ENCODE assay signal across 14 cellular contexts in genomic region chr6:54847799-54848597, GRCh38. TPM values are rescaled to one million over a fixed set of nuclear protein-coding genes. Genes with fewer than 3 reads are reported as not detected.
DNase-seq lines count a peak whose midpoint lies in the region; ATAC-seq and TF ChIP-seq lines count a peak whose summit lies in the region.
"Had no signal": no experiment of that assay in that cellular context is flagged by ENCODE, and none has a peak within 500 bp of the region (broad histone marks: within the 10 kb centered on the region; RNA-seq: fewer than 3 reads in every experiment).

No MANE protein-coding gene starts in this region.

- peaks cover 8% of the 10 kb centered on the region; the same call in 2 of the 3 replicates for H3K36me3 Mint-ChIP-seq in GM23338 (ENCODE audit: low read depth)
- H3K36me3 Mint-ChIP-seq in natural killer cell, result no peaks in the 10 kb centered on the region

- H3K27me3 Mint-ChIP-seq in GM23338 (ENCODE audit: insufficient read depth, low read depth, poor library complexity), result peaks cover 12% of the 10 kb centered on the region
- peaks cover 31 to 37% of the 10 kb centered on the region in 2 donors for H3K27me3 Mint-ChIP-seq in natural killer cell (ENCODE audit: low read depth in 2 of 2)

- H3K27ac Mint-ChIP-seq in GM23338 (no peak overlapping the region), natural killer cell (no peak overlapping the region)
- H3K27ac Mint-ChIP-seq: immature natural killer cell had no signal

- H3K79me2 ChIP-seq in GM23338 (replicated peaks; ENCODE audit: insufficient read depth), result peaks cover 7% of the 10 kb centered on the region; the same call in 1 of the 2 replicates

- peaks cover 11% of the 10 kb centered on the region for H3K4me1 ChIP-seq in GM23338 (ENCODE audit: insufficient read depth)

- peak; percentile 20 for DNase-seq in GM23338 (ENCODE audit: low spot score)
- peak; percentile 22 for DNase-seq in RPMI7951 (ENCODE audit: low read depth)
- DNase-seq in fibroblast of the aortic adventitia (ENCODE audit: low read depth), result peak; percentile 6
- DNase-seq in renal cortical epithelial cell (ENCODE audit: low read depth), result peak; percentile 93
- no peak for DNase-seq in NOMO-1 treated with DMSO at 0.1 percent for 48 hours (lab: John Stamatoyannopoulos, UW; ENCODE audit: unreplicated experiment)
- no peak for DNase-seq in natural killer cell
- DNase-seq: activated T-cell treated with anti-CD3 and anti-CD28 coated beads, Interleukin-2, amount 50 U/mL, for 48 hours; immature natural killer cell; NCI-H82; T-helper 9 cell had no signal

- H3K9me3 Mint-ChIP-seq in GM23338 (peaks cover 11% of the 10 kb centered on the region; the same call in 2 of the 3 replicates), natural killer cell (peaks cover 0 to 2% of the 10 kb centered on the region in 2 donors)

- no peaks in the 10 kb centered on the region for H4K20me1 ChIP-seq in GM23338 (replicated peaks; ENCODE audit: insufficient read depth)

- H3K4me1 Mint-ChIP-seq in GM23338, result peaks cover 16% of the 10 kb centered on the region; the same call in 2 of the 3 replicates
- H3K4me1 Mint-ChIP-seq in natural killer cell, result peaks cover 0 to 17% of the 10 kb centered on the region in 2 donors

- H3K9me2 ChIP-seq in GM23338 (ENCODE audit: insufficient read depth), result no peaks in the 10 kb centered on the region

- peak overlapping the region; percentile 94 for H3K4me2 ChIP-seq in GM23338

- no peak overlapping the region for H3K27ac ChIP-seq in GM23338 (ENCODE audit: low read depth)

- H2AFZ ChIP-seq in GM23338, result peak overlapping the region; percentile 99; the same call in 1 of the 2 replicates

- H3F3A ChIP-seq in GM23338 (replicated peaks; ENCODE audit: low read depth), result no peaks in the 10 kb centered on the region

- TF ChIP-seq CTCF in GM23338 (conservative IDR thresholded peaks at IDR 0.05; ENCODE audit: low read depth in 2 of 2) (no peak), fibroblast of the aortic adventitia (IDR thresholded peaks at IDR 0.05; ENCODE audit: insufficient read depth, low read length) (no peak), natural killer cell (IDR thresholded peaks at IDR 0.05) (no peak)

- H3K27me3 ChIP-seq in GM23338 (ENCODE audit: insufficient read depth), result peaks cover 37% of the 10 kb centered on the region

- ATAC-seq in GM23338 (no peak), HG02798 (IDR thresholded peaks at IDR 0.05; ENCODE audit: poor library complexity, unreplicated experiment) (no peak), HG03354 (IDR thresholded peaks at IDR 0.05; ENCODE audit: poor library complexity, severe bottlenecking, unreplicated experiment) (no peak), natural killer cell (no peak)
- ATAC-seq: K562 had no signal

- peak overlapping the region; percentile 93 for H3K4me3 Mint-ChIP-seq in GM23338
- no peak overlapping the region for H3K4me3 Mint-ChIP-seq in natural killer cell

- peak overlapping the region; percentile 90 for H3K4me3 ChIP-seq in GM23338
- H3K4me3 ChIP-seq in fibroblast of the aortic adventitia (ENCODE audit: low read depth, low read length), result no peak overlapping the region
- H3K4me3 ChIP-seq: K562 had no signal

- intact Hi-C loops in natural killer cell (cut with micrococcal nuclease), result no loop called here

- no peaks in the 10 kb centered on the region for H3K36me3 ChIP-seq in GM23338 (ENCODE audit: insufficient read depth)

TF ChIP-seq in GM23338, 12 proteins besides CTCF, POLR2A, EP300 and RAD21 (continues in another document):
- no peak for TF ChIP-seq EZH2 (IDR thresholded peaks at IDR 0.05; ENCODE audit: low read depth, unreplicated experiment)
- TF ChIP-seq STAT1 (IDR thresholded peaks at IDR 0.05; ENCODE audit: unreplicated experiment), result no peak
- TF ChIP-seq EZH2phosphoT487 (IDR thresholded peaks at IDR 0.05; ENCODE audit: unreplicated experiment), result no peak
- TF ChIP-seq ZNF114 (CRISPR knock-in tag; IDR thresholded peaks at IDR 0.05), result no peak
- no peak for TF ChIP-seq ZNF331 (CRISPR knock-in tag; IDR thresholded peaks at IDR 0.05; ENCODE audit: low read depth)
- TF ChIP-seq POLR2AphosphoS5 (IDR thresholded peaks at IDR 0.05; ENCODE audit: low read depth), result no peak
- TF ChIP-seq ZNF462 (CRISPR knock-in tag; IDR thresholded peaks at IDR 0.05), result no peak
- TF ChIP-seq CREB1 (CRISPR knock-in tag; IDR thresholded peaks at IDR 0.05; ENCODE audit: low read depth), result no peak

RNA-seq across cellular contexts. Expression of gene FAM83B, which starts 1.4 kb away (rescaled TPM):
- 6.4 and 7.7 TPM in 2 replicates for total RNA-seq in GM23338 (2014; rRNA removed; shearing (Covaris generic))
- polyA plus RNA-seq in GM23338 (2016; fragmentation: Nextera tagmentation; extraction: Ambion mirVana), result 0.66 and 1.4 TPM in 2 replicates
- total RNA-seq in RPMI7951 (2014; rRNA removed; shearing (Covaris generic)), result not detected in 2 replicates
- total RNA-seq in fibroblast of the aortic adventitia (ENCODE audit: low replicate concordance), result 0.09 TPM in 1 of 2 replicates, not detected in the other
- 13.5 and 17.2 TPM in 2 replicates for total RNA-seq in renal cortical epithelial cell
- total RNA-seq in natural killer cell, result not detected
- total RNA-seq: Daoy, K562 had no signal
- polyA plus RNA-seq: immature natural killer cell, K562 had no signal

Comparison
In these comparisons a context has a peak if more than half of its experiments do, and no peak if none do; other contexts are left out.
1. DNase-seq: peak in GM23338 (single experiment), RPMI7951 (single experiment), fibroblast of the aortic adventitia (single experiment) and renal cortical epithelial cell (single experiment); none in NOMO-1 treated with DMSO at 0.1 percent for 48 hours (single experiment) and natural killer cell (single experiment).